ENCODE assay signal across 10 cellular contexts in the genomic region with DNA sequence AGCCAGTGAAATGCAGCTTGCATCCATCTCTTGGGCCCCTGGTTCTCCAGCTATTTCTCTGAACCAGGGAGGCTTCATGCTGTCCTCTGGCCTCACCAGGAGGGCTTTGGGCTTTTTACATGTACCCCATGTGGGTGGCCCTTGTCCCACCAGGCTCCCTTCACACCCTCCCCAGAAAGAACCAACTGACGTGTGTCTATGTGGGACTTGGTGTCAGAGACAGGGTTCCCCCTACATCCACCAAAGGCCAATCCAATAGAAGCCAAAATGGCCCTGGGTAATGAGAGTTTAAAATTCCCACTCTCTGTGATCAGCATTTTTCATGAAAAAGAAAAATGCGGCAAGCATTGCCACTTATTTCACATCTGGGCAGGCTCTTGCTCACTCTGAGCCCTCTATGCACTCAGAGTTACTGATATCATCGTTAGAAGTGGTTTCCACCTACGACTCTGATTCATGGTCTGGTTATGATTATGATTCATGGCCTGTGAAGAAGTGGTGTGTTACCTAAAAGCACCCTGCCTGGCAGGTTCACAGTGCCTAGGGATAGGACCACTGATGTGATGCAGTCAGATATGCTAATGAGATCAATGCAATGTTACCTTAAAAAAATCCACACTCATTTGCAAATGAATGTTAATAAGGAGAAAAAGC.
DNase-seq lines count a peak whose midpoint lies in the region; ATAC-seq, FAIRE-seq and TF ChIP-seq lines count a peak whose summit lies in the region.
"Had no signal": no experiment of that assay in that cellular context is flagged by ENCODE, and none has a peak within 500 bp of the region (broad histone marks: within the 10 kb centered on the region; RNA-seq: fewer than 3 reads in every experiment).

No MANE protein-coding gene starts in this region.

- peak; percentile 93 for FAIRE-seq in bronchial epithelial cell (lab: Jason Lieb, UNC)
- FAIRE-seq: G401.6 had no signal

- DNase-seq in GM13977 (ENCODE audit: low spot score): peak; percentile 63
- peak; percentile 60 for DNase-seq in RPMI7951 (ENCODE audit: low read depth)
- DNase-seq in bronchial epithelial cell (ENCODE audit: low read depth): peak; percentile 99
- peak; percentile 20 for DNase-seq in stimulated activated CD4-positive, alpha-beta T cell treated with anti-CD3 and anti-CD28 coated beads, Interleukin-4, amount 100 ng/mL, for 1 hour
- no peak for DNase-seq in cerebellar cortex (ENCODE audit: low spot score)
- no peak for DNase-seq in left lobe of liver (ENCODE audit: low spot score)
- DNase-seq in cortex of kidney (lab: John Stamatoyannopoulos, UW): no peak
- no peak for DNase-seq in NCI-H774 (lab: John Stamatoyannopoulos, UW)
- DNase-seq: NCI-H2171 treated with DMSO at 0.1 percent for 48 hours had no signal

- no peak overlapping the region for H3K4me3 ChIP-seq in bronchial epithelial cell (ENCODE audit: low read depth, low read length)

- in situ Hi-C loops in GM13977 (cut with MboI; ENCODE audit: low pct_unique_long_range_greater_than_20kb, low sequenced_read_pairs, unreplicated experiment): no loop called here

- no peak for ATAC-seq in left lobe of liver

- no peak for TF ChIP-seq CTCF in GM13977 (IDR thresholded peaks at IDR 0.05; ENCODE audit: extremely low read depth, insufficient read depth, missing control alignments)
- TF ChIP-seq CTCF in bronchial epithelial cell (IDR thresholded peaks at IDR 0.05; ENCODE audit: insufficient read depth, low read length, severe bottlenecking): no peak

- no peaks in the 10 kb centered on the region for H3K27me3 ChIP-seq in bronchial epithelial cell (ENCODE audit: control insufficient read depth, insufficient read depth, low read length)

- H3K36me3 ChIP-seq in bronchial epithelial cell (ENCODE audit: control insufficient read depth, insufficient read depth, low read length): no peaks in the 10 kb centered on the region

Comparison
In these comparisons a context has a peak if more than half of its experiments do, and no peak if none do; other contexts are left out.
1. DNase-seq: peak in GM13977 (single experiment), RPMI7951 (single experiment), bronchial epithelial cell (single experiment) and stimulated activated CD4-positive, alpha-beta T cell treated with anti-CD3 and anti-CD28 coated beads, Interleukin-4, amount 100 ng/mL, for 1 hour (single experiment); none in cerebellar cortex (single experiment), left lobe of liver (single experiment), cortex of kidney (single experiment) and NCI-H774 (single experiment).